Comparison of ENCODE assay signal across 15 cellular contexts in genomic region chrX:24341795-24342194, GRCh38. TPM values are rescaled to one million over a fixed set of nuclear protein-coding genes. Genes with fewer than 3 reads are reported as not detected.
DNase-seq lines count a peak whose midpoint lies in the region; ATAC-seq and TF ChIP-seq lines count a peak whose summit lies in the region.
"Had no signal": no experiment of that assay in that cellular context is flagged by ENCODE, and none has a peak within 500 bp of the region (broad histone marks: within the 10 kb centered on the region; RNA-seq: fewer than 3 reads in every experiment).

No MANE protein-coding gene starts in this region.

- no peaks in the 10 kb centered on the region for H3K27me3 ChIP-seq in ACC112 (ENCODE audit: insufficient read depth, low read length)

- DNase-seq in GOT3 (lab: John Stamatoyannopoulos, UW) (peak; percentile 3), foreskin melanocyte (peak; percentile 20), NCI-H69 (lab: John Stamatoyannopoulos, UW) (no peak), Kasumi-1 (lab: John Stamatoyannopoulos, UW) (no peak), coronary artery (ENCODE audit: low spot score) (no peak)
- DNase-seq: activated CD4-positive, alpha-beta T cell treated with anti-CD3 and anti-CD28 coated beads for 1 hour; activated T-cell treated with anti-CD3 and anti-CD28 coated beads, Interleukin-2, amount 50 U/mL, for 1 hour; midbrain; NCI-H2171 treated with DMSO at 0.1 percent for 48 hours; posterior cingulate gyrus had no signal

- no peak for TF ChIP-seq CTCF in coronary artery (IDR thresholded peaks at IDR 0.05)

- peak overlapping the region; percentile 2 for H2AFZ ChIP-seq in ACC112 (ENCODE audit: low read length, unreplicated experiment)

- peaks cover 8% of the 10 kb centered on the region for H3K4me1 ChIP-seq in ACC112 (ENCODE audit: control insufficient read depth, insufficient read depth, low read length, unreplicated experiment)

- peaks cover 5% of the 10 kb centered on the region for H3K27me3 Mint-ChIP-seq in activated T-helper 17 cell treated with anti-CD3 and anti-CD28 coated beads, Interleukin-2, amount 50 U/mL, for 72 hours

- no peaks in the 10 kb centered on the region for H3K9me3 Mint-ChIP-seq in activated T-helper 17 cell treated with anti-CD3 and anti-CD28 coated beads, Interleukin-2, amount 50 U/mL, for 72 hours
- H3K9me3 Mint-ChIP-seq: dendritic cell treated with granulocyte-macrophage colony-stimulating factor and Interleukin-4, amounts not matched to agents 40 ng/mL and 50 ng/mL, for 4 days had no signal

- H3K4me1 Mint-ChIP-seq in activated T-helper 17 cell treated with anti-CD3 and anti-CD28 coated beads, Interleukin-2, amount 50 U/mL, for 72 hours = peaks cover 16% of the 10 kb centered on the region

- H3K4me3 ChIP-seq in ACC112 (ENCODE audit: low read depth, low read length) = no peak overlapping the region
- H3K4me3 ChIP-seq in coronary artery = no peak overlapping the region

- peak overlapping the region; percentile 46 for H3K27ac ChIP-seq in ACC112 (ENCODE audit: low read depth, low read length)
- no peak overlapping the region for H3K27ac ChIP-seq in coronary artery

- no peak overlapping the region for H3K4me3 Mint-ChIP-seq in activated T-helper 17 cell treated with anti-CD3 and anti-CD28 coated beads, Interleukin-2, amount 50 U/mL, for 72 hours
- H3K4me3 Mint-ChIP-seq: dendritic cell treated with granulocyte-macrophage colony-stimulating factor and Interleukin-4, amounts not matched to agents 40 ng/mL and 50 ng/mL, for 4 days had no signal

- H3K79me2 ChIP-seq in ACC112 (ENCODE audit: control insufficient read depth, insufficient read depth, low read length, unreplicated experiment) = no peaks in the 10 kb centered on the region

- peak; percentile 60 for ATAC-seq in activated T-helper 17 cell treated with anti-CD3 and anti-CD28 coated beads, Interleukin-2, amount 50 U/mL, for 72 hours (replicated peaks)
- ATAC-seq in GM21619 (IDR thresholded peaks at IDR 0.05; ENCODE audit: unreplicated experiment) = no peak

- H3K36me3 Mint-ChIP-seq in activated T-helper 17 cell treated with anti-CD3 and anti-CD28 coated beads, Interleukin-2, amount 50 U/mL, for 72 hours (ENCODE audit: low read depth) = no peaks in the 10 kb centered on the region

- H3K27ac Mint-ChIP-seq in activated T-helper 17 cell treated with anti-CD3 and anti-CD28 coated beads, Interleukin-2, amount 50 U/mL, for 72 hours = peak overlapping the region; percentile 68
- H3K27ac Mint-ChIP-seq: dendritic cell treated with granulocyte-macrophage colony-stimulating factor and Interleukin-4, amounts not matched to agents 40 ng/mL and 50 ng/mL, for 4 days had no signal

- no peaks in the 10 kb centered on the region for H3K36me3 ChIP-seq in ACC112 (ENCODE audit: insufficient read depth, low read length)

RNA-seq across cellular contexts. Expression of gene SUPT20HL1, which starts 18.6 kb away (rescaled TPM):
- 1 to 10 TPM in 1 of 2 donors, under 1 TPM in 1; 0.71 to 1.4 TPM for total RNA-seq in activated T-helper 17 cell treated with anti-CD3 and anti-CD28 coated beads, Interleukin-2, amount 50 U/mL, for 72 hours
- total RNA-seq: temporal lobe had no signal

RNA-seq across cellular contexts. Expression of gene SUPT20HL2, which starts 27.9 kb away (rescaled TPM):
- not detected for total RNA-seq in activated T-helper 17 cell treated with anti-CD3 and anti-CD28 coated beads, Interleukin-2, amount 50 U/mL, for 72 hours
- total RNA-seq: temporal lobe had no signal

Comparison
In these comparisons a context has a peak if more than half of its experiments do, and no peak if none do; other contexts are left out.
1. DNase-seq: peak in GOT3 (single experiment) and foreskin melanocyte (single experiment); none in NCI-H69 (single experiment), Kasumi-1 (0 of 2) and coronary artery (single experiment).